In genomic region chr9:98989036-98990000, GRCh38 we compare ENCODE assay signal across 9 cellular contexts. TPM values are rescaled to one million over a fixed set of nuclear protein-coding genes. Genes with fewer than 3 reads are reported as not detected.
DNase-seq lines count a peak whose midpoint lies in the region; ATAC-seq and TF ChIP-seq lines count a peak whose summit lies in the region.
"Had no signal": no experiment of that assay in that cellular context is flagged by ENCODE, and none has a peak within 500 bp of the region (broad histone marks: within the 10 kb centered on the region; RNA-seq: fewer than 3 reads in every experiment).

No MANE protein-coding gene starts in this region.

- peak; percentile 43 for TF ChIP-seq CTCF in epithelial cell of proximal tubule (conservative IDR thresholded peaks at IDR 0.05; ENCODE audit: low read depth, low read length)

- DNase-seq in EH (ENCODE audit: low read depth), result peak; percentile 100
- peak; percentile 30 for DNase-seq in NOMO-1 treated with DMSO at 0.1 percent for 48 hours (lab: John Stamatoyannopoulos, UW; ENCODE audit: unreplicated experiment)
- DNase-seq in epithelial cell of proximal tubule (ENCODE audit: low read depth), result peak; percentile 79
- peak; percentile 20 for DNase-seq in pons (ENCODE audit: low spot score)
- no peak for DNase-seq in NCI-H1694 (lab: John Stamatoyannopoulos, UW)
- DNase-seq in NCI-H446 (lab: John Stamatoyannopoulos, UW), result no peak
- DNase-seq: activated naive CD8-positive, alpha-beta T cell treated with anti-CD3 and anti-CD28 coated beads, Interleukin-2, amount 10 ng/mL, durations not matched to agents 7 days and 5 days had no signal

- H3K4me3 ChIP-seq in epithelial cell of proximal tubule (ENCODE audit: low read depth, low read length), result no peak overlapping the region

- ATAC-seq in HG03442 (IDR thresholded peaks at IDR 0.05; ENCODE audit: unreplicated experiment), result no peak
- no peak for ATAC-seq in GM18858 (IDR thresholded peaks at IDR 0.05; ENCODE audit: unreplicated experiment)

RNA-seq across cellular contexts. Expression of gene COL15A1, which starts 45.6 kb away (rescaled TPM):
- total RNA-seq in epithelial cell of proximal tubule, result 0.06 and 0.22 TPM in 2 replicates

Comparison
In these comparisons a context has a peak if more than half of its experiments do, and no peak if none do; other contexts are left out.
1. DNase-seq: peak in EH (single experiment), NOMO-1 treated with DMSO at 0.1 percent for 48 hours (single experiment), epithelial cell of proximal tubule (single experiment) and pons (single experiment); none in NCI-H1694 (single experiment) and NCI-H446 (0 of 2).